In genomic region chr17:38898291-38898679, GRCh38 we compare ENCODE assay signal across 9 cellular contexts.
A peak's percentile ranks its signal among the peaks of the same experiment; 100 is the strongest.
DNase-seq lines count a peak whose midpoint lies in the region; ATAC-seq and TF ChIP-seq lines count a peak whose summit lies in the region.
"Had no signal": no experiment of that assay in that cellular context is flagged by ENCODE, and none has a peak within 500 bp of the region (broad histone marks: within the 10 kb centered on the region; RNA-seq: fewer than 3 reads in every experiment).

No MANE protein-coding gene starts in this region.

- peak; percentile 14 to 19 for ATAC-seq in activated CD4-positive, CD25-positive, alpha-beta regulatory T cell treated with anti-CD3 and anti-CD28 coated beads, Interleukin-2, amount 50 U/mL, for 24 hours
- peak; percentile 43 for ATAC-seq in stimulated activated effector memory CD8-positive, alpha-beta T cell treated with anti-CD3 and anti-CD28 coated beads, Interleukin-12 subunit alpha, Interleukin-12 subunit beta, amount 100 ng/mL, for 72 hours
- ATAC-seq in HG03025 (IDR thresholded peaks at IDR 0.05; ENCODE audit: low FRiP score, unreplicated experiment), result no peak

- peaks cover 79% of the 10 kb centered on the region for H3K36me3 Mint-ChIP-seq in dendritic cell treated with granulocyte-macrophage colony-stimulating factor and Interleukin-4, amounts not matched to agents 40 ng/mL and 50 ng/mL, for 4 days (ENCODE audit: low read depth)
- peaks cover 95% of the 10 kb centered on the region for H3K36me3 Mint-ChIP-seq in stimulated activated effector memory CD8-positive, alpha-beta T cell treated with anti-CD3 and anti-CD28 coated beads, Interleukin-12 subunit alpha, Interleukin-12 subunit beta, amount 100 ng/mL, for 72 hours

- intact Hi-C loops in dendritic cell treated with granulocyte-macrophage colony-stimulating factor and Interleukin-4, amounts not matched to agents 40 ng/mL and 50 ng/mL, for 4 days (cut with micrococcal nuclease), result no loop called here

- peak overlapping the region; percentile 54 for H3K4me3 Mint-ChIP-seq in dendritic cell treated with granulocyte-macrophage colony-stimulating factor and Interleukin-4, amounts not matched to agents 40 ng/mL and 50 ng/mL, for 4 days
- peak overlapping the region; percentile 77 for H3K4me3 Mint-ChIP-seq in stimulated activated effector memory CD8-positive, alpha-beta T cell treated with anti-CD3 and anti-CD28 coated beads, Interleukin-12 subunit alpha, Interleukin-12 subunit beta, amount 100 ng/mL, for 72 hours

- DNase-seq in activated CD4-positive, CD25-positive, alpha-beta regulatory T cell (lab: John Stamatoyannopoulos, UW), result no peak
- DNase-seq in HL-60 (ENCODE audit: low read depth in 1 of 2, low spot score in 1 of 2) (peak in 1 of 2 experiments; percentile 49), epidermal melanocyte (ENCODE audit: insufficient read length, low spot score) (no peak), globus pallidus (ENCODE audit: low spot score) (no peak)
- peak; percentile 25 to 69 for DNase-seq in stimulated activated effector memory CD8-positive, alpha-beta T cell treated with anti-CD3 and anti-CD28 coated beads, Interleukin-12 subunit alpha, Interleukin-12 subunit beta, amount 100 ng/mL, for 72 hours (ENCODE audit: low spot score in 2 of 2)

- H3K9me3 Mint-ChIP-seq in dendritic cell treated with granulocyte-macrophage colony-stimulating factor and Interleukin-4, amounts not matched to agents 40 ng/mL and 50 ng/mL, for 4 days, result no peaks in the 10 kb centered on the region
- no peaks in the 10 kb centered on the region for H3K9me3 Mint-ChIP-seq in stimulated activated effector memory CD8-positive, alpha-beta T cell treated with anti-CD3 and anti-CD28 coated beads, Interleukin-12 subunit alpha, Interleukin-12 subunit beta, amount 100 ng/mL, for 72 hours

- no peak overlapping the region for H3K4me3 ChIP-seq in HL-60 (replicated peaks; ENCODE audit: insufficient read depth, low read length)
- H3K4me3 ChIP-seq: SK-N-MC had no signal

- no peak for TF ChIP-seq CTCF in HL-60 (IDR thresholded peaks at IDR 0.05; ENCODE audit: insufficient read depth, low read length)

- no peaks in the 10 kb centered on the region for H3K27me3 ChIP-seq in HL-60 (ENCODE audit: insufficient read depth, poor library complexity, severe bottlenecking)

- H3K27me3 Mint-ChIP-seq in dendritic cell treated with granulocyte-macrophage colony-stimulating factor and Interleukin-4, amounts not matched to agents 40 ng/mL and 50 ng/mL, for 4 days, result no peaks in the 10 kb centered on the region

- peaks cover 74% of the 10 kb centered on the region for H3K4me1 Mint-ChIP-seq in dendritic cell treated with granulocyte-macrophage colony-stimulating factor and Interleukin-4, amounts not matched to agents 40 ng/mL and 50 ng/mL, for 4 days (ENCODE audit: low read depth)
- H3K4me1 Mint-ChIP-seq in stimulated activated effector memory CD8-positive, alpha-beta T cell treated with anti-CD3 and anti-CD28 coated beads, Interleukin-12 subunit alpha, Interleukin-12 subunit beta, amount 100 ng/mL, for 72 hours, result peaks cover 64% of the 10 kb centered on the region

- H3K27ac ChIP-seq in HL-60 (replicated peaks), result peak overlapping the region; percentile 96
- H3K27ac ChIP-seq: SK-N-MC had no signal

- H3K27ac Mint-ChIP-seq in dendritic cell treated with granulocyte-macrophage colony-stimulating factor and Interleukin-4, amounts not matched to agents 40 ng/mL and 50 ng/mL, for 4 days, result peak overlapping the region; percentile 74
- H3K27ac Mint-ChIP-seq in stimulated activated effector memory CD8-positive, alpha-beta T cell treated with anti-CD3 and anti-CD28 coated beads, Interleukin-12 subunit alpha, Interleukin-12 subunit beta, amount 100 ng/mL, for 72 hours, result peak overlapping the region; percentile 97

Comparison
In these comparisons a context has a peak if more than half of its experiments do, and no peak if none do; other contexts are left out.
1. DNase-seq: peak in stimulated activated effector memory CD8-positive, alpha-beta T cell treated with anti-CD3 and anti-CD28 coated beads, Interleukin-12 subunit alpha, Interleukin-12 subunit beta, amount 100 ng/mL, for 72 hours (2 of 2); none in activated CD4-positive, CD25-positive, alpha-beta regulatory T cell (0 of 4), epidermal melanocyte (single experiment) and globus pallidus (single experiment).